22 cellular contexts compared by ENCODE assay signal in the genomic region with DNA sequence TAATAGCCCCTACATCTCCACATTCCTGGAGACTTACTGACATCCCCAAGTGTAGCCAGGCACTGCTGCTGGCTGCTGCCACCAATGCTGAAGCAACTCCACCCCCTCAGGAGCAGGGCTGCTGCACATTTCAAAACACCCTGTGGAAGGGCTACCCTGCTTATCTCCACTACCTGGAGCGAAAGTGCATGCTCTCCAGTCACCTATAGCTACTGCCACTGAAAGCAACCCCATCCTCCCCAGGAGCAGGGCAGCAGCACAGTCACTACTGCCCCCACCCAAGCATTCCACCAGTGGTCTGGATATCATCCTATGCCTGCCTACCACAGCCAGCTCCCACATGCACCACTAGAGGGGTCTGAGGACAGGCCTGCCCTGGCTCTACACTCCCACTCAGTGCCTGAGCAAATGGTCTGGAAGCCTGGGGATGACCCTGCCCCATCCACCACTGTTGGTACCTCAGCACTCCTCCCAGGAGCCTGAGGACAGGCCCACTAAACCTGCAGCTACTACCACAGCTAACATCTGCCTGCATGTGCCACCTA.
"Had no signal": no experiment of that assay in that cellular context is flagged by ENCODE, and none has a peak within 500 bp of the region (broad histone marks: within the 10 kb centered on the region; RNA-seq: fewer than 3 reads in every experiment).

No MANE protein-coding gene starts in this region.

- DNase-seq: activated CD4-positive, alpha-beta T cell treated with anti-CD3 and anti-CD28 coated beads, Interleukin-2, amount 10 ng/mL, durations not matched to agents 24 days and 14 days; activated CD8-positive, alpha-beta T cell treated with anti-CD3 and anti-CD28 coated beads, Interleukin-2, amount 10 ng/mL, durations not matched to agents 7 days and 5 days; activated naive CD4-positive, alpha-beta T cell treated with Interleukin-2 at 50 U/mL for 16 hours; activated naive CD8-positive, alpha-beta T cell treated with anti-CD3 and anti-CD28 coated beads, Interleukin-2, amount 10 ng/mL, durations not matched to agents 7 days and 5 days; activated T-cell treated with anti-CD3 and anti-CD28 coated beads, Interleukin-2, amount 50 U/mL, for 24 hours; central memory CD4-positive, alpha-beta T cell; colonic mucosa; foreskin melanocyte; glutamatergic neuron; hippocampal formation; left ventricle myocardium superior; naive thymus-derived CD8-positive, alpha-beta T cell; nucleus accumbens; posterior cingulate gyrus; retina; spleen; stimulated activated CD4-positive, alpha-beta T cell treated with anti-CD3 and anti-CD28 coated beads, Interleukin-4, amount 100 ng/mL, for 4 hours; T-helper 1 cell; T-helper 9 cell had no signal

- H3K4me3 Mint-ChIP-seq: activated CD4-positive, alpha-beta T cell treated with anti-CD3 and anti-CD28 coated beads, Interleukin-2, amount 10 ng/mL, durations not matched to agents 24 days and 14 days; activated CD8-positive, alpha-beta T cell treated with anti-CD3 and anti-CD28 coated beads, Interleukin-2, amount 10 ng/mL, durations not matched to agents 7 days and 5 days; activated naive CD8-positive, alpha-beta T cell treated with anti-CD3 and anti-CD28 coated beads, Interleukin-2, amount 10 ng/mL, durations not matched to agents 7 days and 5 days; activated T-cell treated with anti-CD3 and anti-CD28 coated beads, Interleukin-2, amount 50 U/mL, for 24 hours; brain; naive thymus-derived CD8-positive, alpha-beta T cell; stimulated activated memory B cell treated with anti-CD40 and anti-IgM and Interleukin-4, amounts not matched to agents 10 μg/mL and 1 μg/mL and 100 μg/mL, for 72 hours had no signal

- H3K4me1 Mint-ChIP-seq: activated CD4-positive, alpha-beta T cell treated with anti-CD3 and anti-CD28 coated beads, Interleukin-2, amount 10 ng/mL, durations not matched to agents 24 days and 14 days; activated naive CD8-positive, alpha-beta T cell treated with anti-CD3 and anti-CD28 coated beads, Interleukin-2, amount 10 ng/mL, durations not matched to agents 7 days and 5 days; brain had no signal

- H3K27ac ChIP-seq: colonic mucosa, spleen had no signal

- ATAC-seq: activated CD8-positive, alpha-beta T cell treated with anti-CD3 and anti-CD28 coated beads, Interleukin-2, amount 10 ng/mL, durations not matched to agents 7 days and 5 days; left ventricle myocardium superior; naive thymus-derived CD8-positive, alpha-beta T cell; stimulated activated memory B cell treated with anti-CD40 and anti-IgM and Interleukin-4, amounts not matched to agents 10 μg/mL and 1 μg/mL and 100 μg/mL, for 72 hours had no signal

- H3K4me3 ChIP-seq: colonic mucosa, spleen had no signal

- H3K9me3 ChIP-seq: colonic mucosa had no signal

- H3K27me3 Mint-ChIP-seq: activated CD4-positive, alpha-beta T cell treated with anti-CD3 and anti-CD28 coated beads, Interleukin-2, amount 10 ng/mL, durations not matched to agents 24 days and 14 days; activated naive CD8-positive, alpha-beta T cell treated with anti-CD3 and anti-CD28 coated beads, Interleukin-2, amount 10 ng/mL, durations not matched to agents 7 days and 5 days; activated T-cell treated with anti-CD3 and anti-CD28 coated beads, Interleukin-2, amount 50 U/mL, for 24 hours; brain; naive thymus-derived CD8-positive, alpha-beta T cell; stimulated activated memory B cell treated with anti-CD40 and anti-IgM and Interleukin-4, amounts not matched to agents 10 μg/mL and 1 μg/mL and 100 μg/mL, for 72 hours had no signal

- H3K27ac Mint-ChIP-seq: activated CD4-positive, alpha-beta T cell treated with anti-CD3 and anti-CD28 coated beads, Interleukin-2, amount 10 ng/mL, durations not matched to agents 24 days and 14 days; activated CD8-positive, alpha-beta T cell treated with anti-CD3 and anti-CD28 coated beads, Interleukin-2, amount 10 ng/mL, durations not matched to agents 7 days and 5 days; activated naive CD8-positive, alpha-beta T cell treated with anti-CD3 and anti-CD28 coated beads, Interleukin-2, amount 10 ng/mL, durations not matched to agents 7 days and 5 days; activated T-cell treated with anti-CD3 and anti-CD28 coated beads, Interleukin-2, amount 50 U/mL, for 24 hours; activated T-helper 2 cell treated with anti-CD3 and anti-CD28 coated beads, Interferon-gamma antibody, Interleukin-2, Interleukin-4, amounts not matched to agents 10 μg/mL and 5 μg/mL and 100 μg/mL, durations not matched to agents 14 hours and 24 hours and 36 hours; brain; naive thymus-derived CD8-positive, alpha-beta T cell; stimulated activated memory B cell treated with anti-CD40 and anti-IgM and Interleukin-4, amounts not matched to agents 10 μg/mL and 1 μg/mL and 100 μg/mL, for 72 hours had no signal

- H3K36me3 ChIP-seq: colonic mucosa had no signal

- H3K4me1 ChIP-seq: colonic mucosa, spleen had no signal

- H3K27me3 ChIP-seq: colonic mucosa, spleen had no signal
